ENCODE assay signal across 13 cellular contexts in genomic region chr3:185629554-185630181, GRCh38. TPM values are rescaled to one million over a fixed set of nuclear protein-coding genes. Genes with fewer than 3 reads are reported as not detected.
A peak's percentile ranks its signal among the peaks of the same experiment; 100 is the strongest.
DNase-seq lines count a peak whose midpoint lies in the region; ATAC-seq, FAIRE-seq and TF ChIP-seq lines count a peak whose summit lies in the region.
"Had no signal": no experiment of that assay in that cellular context is flagged by ENCODE, and none has a peak within 500 bp of the region (broad histone marks: within the 10 kb centered on the region; RNA-seq: fewer than 3 reads in every experiment).

No MANE protein-coding gene starts in this region.

- H3K4me2 ChIP-seq in keratinocyte (ENCODE audit: control insufficient read depth, extremely low read depth, insufficient read depth, low read depth, low read length), result no peak overlapping the region

- H3K4me3 ChIP-seq in keratinocyte (ENCODE audit: control insufficient read depth in 2 of 3, extremely low read depth in 1 of 3, insufficient read depth in 2 of 3, low read depth in 1 of 3, low read length in 3 of 3), result no peak overlapping the region

- H3K27me3 ChIP-seq in keratinocyte (ENCODE audit: control insufficient read depth, extremely low read depth, insufficient read depth, low read length), result no peaks in the 10 kb centered on the region

- peak; percentile 30 for ATAC-seq in activated CD8-positive, alpha-beta memory T cell treated with anti-CD3 and anti-CD28 coated beads, Interleukin-2, amount 10 ng/mL, durations not matched to agents 7 days and 5 days
- 0 out of 3 replicates have a peak, but pooled peaks have one; percentile 5 for ATAC-seq in SK-N-SH treated with all-trans-retinoic acid at 6 μM for 48 hours
- no peak for ATAC-seq in stimulated activated effector memory CD8-positive, alpha-beta T cell treated with anti-CD3 and anti-CD28 coated beads, Interleukin-12 subunit alpha, Interleukin-12 subunit beta, amount 100 ng/mL, for 72 hours
- ATAC-seq in HG03139 (IDR thresholded peaks at IDR 0.05; ENCODE audit: unreplicated experiment), result no peak
- ATAC-seq in HG03469 (IDR thresholded peaks at IDR 0.05; ENCODE audit: unreplicated experiment), result no peak
- ATAC-seq: esophagus mucosa had no signal

- H3K79me2 ChIP-seq in keratinocyte (ENCODE audit: control insufficient read depth, insufficient read depth, low read length), result no peaks in the 10 kb centered on the region

- no peak overlapping the region for H3K4me3 Mint-ChIP-seq in activated CD8-positive, alpha-beta memory T cell treated with anti-CD3 and anti-CD28 coated beads, Interleukin-2, amount 10 ng/mL, durations not matched to agents 7 days and 5 days
- no peak overlapping the region for H3K4me3 Mint-ChIP-seq in stimulated activated effector memory CD8-positive, alpha-beta T cell treated with anti-CD3 and anti-CD28 coated beads, Interleukin-12 subunit alpha, Interleukin-12 subunit beta, amount 100 ng/mL, for 72 hours

- H3K36me3 Mint-ChIP-seq in activated CD8-positive, alpha-beta memory T cell treated with anti-CD3 and anti-CD28 coated beads, Interleukin-2, amount 10 ng/mL, durations not matched to agents 7 days and 5 days, result peaks cover 27% of the 10 kb centered on the region
- peaks cover 64% of the 10 kb centered on the region for H3K36me3 Mint-ChIP-seq in stimulated activated effector memory CD8-positive, alpha-beta T cell treated with anti-CD3 and anti-CD28 coated beads, Interleukin-12 subunit alpha, Interleukin-12 subunit beta, amount 100 ng/mL, for 72 hours

- no peaks in the 10 kb centered on the region for H3K9me3 Mint-ChIP-seq in activated CD8-positive, alpha-beta memory T cell treated with anti-CD3 and anti-CD28 coated beads, Interleukin-2, amount 10 ng/mL, durations not matched to agents 7 days and 5 days (ENCODE audit: low read depth)
- no peaks in the 10 kb centered on the region for H3K9me3 Mint-ChIP-seq in stimulated activated effector memory CD8-positive, alpha-beta T cell treated with anti-CD3 and anti-CD28 coated beads, Interleukin-12 subunit alpha, Interleukin-12 subunit beta, amount 100 ng/mL, for 72 hours

- CTCF ChIA-PET in activated CD8-positive, alpha-beta memory T cell treated with anti-CD3 and anti-CD28 coated beads, Interleukin-2, amount 10 ng/mL, durations not matched to agents 7 days and 5 days (lab: Charles Lee), result no interaction called here

- peaks cover 17% of the 10 kb centered on the region for H3K4me1 ChIP-seq in keratinocyte (ENCODE audit: control insufficient read depth, extremely low read depth, insufficient read depth, low read length)

- FAIRE-seq in keratinocyte (lab: Jason Lieb, UNC), result no peak

- TF ChIP-seq CTCF in keratinocyte (optimal IDR thresholded peaks at IDR 0.05 in 1 of 3, IDR thresholded peaks at IDR 0.05 in 1 of 3, conservative IDR thresholded peaks at IDR 0.05 in 1 of 3; ENCODE audit: extremely low read depth in 1 of 3, insufficient read depth in 2 of 3, low read length in 3 of 3), result no peak

- no peaks in the 10 kb centered on the region for H3K9me3 ChIP-seq in keratinocyte (ENCODE audit: control insufficient read depth, low read depth, low read length)

- H2AFZ ChIP-seq in keratinocyte (ENCODE audit: control insufficient read depth, low read length), result no peak overlapping the region

- dilution Hi-C loops in keratinocyte (cut with MboI; ENCODE audit: extremely low pct_ligation_motif_present, low sequenced_read_pairs), result no loop called here

- peaks cover 5 to 8% of the 10 kb centered on the region in 2 experiments for H3K36me3 ChIP-seq in keratinocyte (ENCODE audit: control insufficient read depth in 2 of 2, extremely low read depth in 1 of 2, insufficient read depth in 2 of 2, low read length in 2 of 2)

- no peaks in the 10 kb centered on the region for H4K20me1 ChIP-seq in keratinocyte (ENCODE audit: control insufficient read depth, extremely low read depth, insufficient read depth, low read length)

- no peak overlapping the region for H3K9ac ChIP-seq in keratinocyte (ENCODE audit: control insufficient read depth, extremely low read depth, insufficient read depth, low read length)

- H3K27ac ChIP-seq in keratinocyte (ENCODE audit: control insufficient read depth, insufficient read depth, low read length), result peak overlapping the region; percentile 2

- DNase-seq in activated CD8-positive, alpha-beta memory T cell treated with anti-CD3 and anti-CD28 coated beads, Interleukin-2, amount 10 ng/mL, durations not matched to agents 7 days and 5 days, result no peak
- no peak for DNase-seq in activated CD8-positive, alpha-beta memory T cell treated with anti-CD3 and anti-CD28 coated beads, Interleukin-2, amount 50 U/mL, for 4 hours
- DNase-seq in keratinocyte (ENCODE audit: low read depth, low spot score) (no peak), NCI-H1436 (lab: John Stamatoyannopoulos, UW) (no peak)
- DNase-seq in stimulated activated effector memory CD8-positive, alpha-beta T cell treated with anti-CD3 and anti-CD28 coated beads, Interleukin-12 subunit alpha, Interleukin-12 subunit beta, amount 100 ng/mL, for 72 hours (ENCODE audit: low spot score in 2 of 2), result no peak
- DNase-seq: ACHN; activated T-cell treated with anti-CD3 and anti-CD28 coated beads for 4 hours; DMS79 treated with DMSO at 0.1 percent for 48 hours; stimulated activated CD4-positive, alpha-beta T cell treated with anti-CD3 and anti-CD28 coated beads, Interleukin-1b, Interleukin-23, amount 100 ng/mL, for 48 hours had no signal

- no peak overlapping the region for H3K27ac Mint-ChIP-seq in activated CD8-positive, alpha-beta memory T cell treated with anti-CD3 and anti-CD28 coated beads, Interleukin-2, amount 10 ng/mL, durations not matched to agents 7 days and 5 days
- H3K27ac Mint-ChIP-seq in stimulated activated effector memory CD8-positive, alpha-beta T cell treated with anti-CD3 and anti-CD28 coated beads, Interleukin-12 subunit alpha, Interleukin-12 subunit beta, amount 100 ng/mL, for 72 hours, result peak overlapping the region; percentile 59

- no peaks in the 10 kb centered on the region for H3K9me1 ChIP-seq in keratinocyte (ENCODE audit: control insufficient read depth, extremely low read depth, insufficient read depth, low read length)

- H3K4me1 Mint-ChIP-seq in activated CD8-positive, alpha-beta memory T cell treated with anti-CD3 and anti-CD28 coated beads, Interleukin-2, amount 10 ng/mL, durations not matched to agents 7 days and 5 days, result peaks cover 15% of the 10 kb centered on the region
- H3K4me1 Mint-ChIP-seq in stimulated activated effector memory CD8-positive, alpha-beta T cell treated with anti-CD3 and anti-CD28 coated beads, Interleukin-12 subunit alpha, Interleukin-12 subunit beta, amount 100 ng/mL, for 72 hours, result no peaks in the 10 kb centered on the region

- H3K27me3 Mint-ChIP-seq in activated CD8-positive, alpha-beta memory T cell treated with anti-CD3 and anti-CD28 coated beads, Interleukin-2, amount 10 ng/mL, durations not matched to agents 7 days and 5 days, result no peaks in the 10 kb centered on the region

TF ChIP-seq in SK-N-SH treated with all-trans-retinoic acid at 6 μM for 48 hours, 23 proteins besides CTCF, POLR2A, EP300 and RAD21 (continues in another document):
- no peak for TF ChIP-seq SNAI2 (CRISPR knock-in tag; IDR thresholded peaks at IDR 0.05)
- TF ChIP-seq CSDC2 (CRISPR knock-in tag; IDR thresholded peaks at IDR 0.05), result no peak
- TF ChIP-seq POU6F1 (CRISPR knock-in tag; IDR thresholded peaks at IDR 0.05; ENCODE audit: borderline replicate concordance, low read depth), result no peak
- no peak for TF ChIP-seq ZNF8 (CRISPR knock-in tag; IDR thresholded peaks at IDR 0.05)
- no peak for TF ChIP-seq OSR1 (CRISPR knock-in tag; IDR thresholded peaks at IDR 0.05)
- TF ChIP-seq RARB (CRISPR knock-in tag; IDR thresholded peaks at IDR 0.05), result no peak
- no peak for TF ChIP-seq CREB5 (CRISPR knock-in tag; IDR thresholded peaks at IDR 0.05; ENCODE audit: low read depth)

RNA-seq across cellular contexts. Expression of gene SENP2, which starts 43.6 kb away (rescaled TPM):
- 10 to 100 TPM; 28.8 to 31.4 TPM for total RNA-seq in activated CD8-positive, alpha-beta memory T cell treated with anti-CD3 and anti-CD28 coated beads, Interleukin-2, amount 10 ng/mL, durations not matched to agents 7 days and 5 days
- polyA plus RNA-seq in keratinocyte, result 8.7 to 14.0 TPM (median 12.6 TPM) in 3 replicates
- polyA plus RNA-seq in keratinocyte (2011; ENCODE audit: low read depth), result 70.8 TPM
- polyA plus RNA-seq in keratinocyte (2011; cell fraction: cytosol; rRNA removed), result 10.6 and 15.4 TPM in 2 replicates
- 10.8 and 13.3 TPM in 2 replicates for polyA plus RNA-seq in keratinocyte (2011; cell fraction: nucleus; rRNA removed)
- 19.5 and 23.0 TPM in 2 replicates for polyA plus RNA-seq in keratinocyte (2012; ENCODE audit: low replicate concordance)
- polyA minus RNA-seq in keratinocyte, result 2.2 to 11.5 TPM (median 10.7 TPM) in 3 replicates
- 18.2 TPM for polyA minus RNA-seq in keratinocyte (2011; cell fraction: cytosol; rRNA and poly(A)+ RNA removed)
- 3.1 and 8.5 TPM in 2 replicates for polyA minus RNA-seq in keratinocyte (2011; cell fraction: nucleus; rRNA and poly(A)+ RNA removed)

Comparison
In these comparisons a context has a peak if more than half of its experiments do, and no peak if none do; other contexts are left out.
1. ATAC-seq: peak in activated CD8-positive, alpha-beta memory T cell treated with anti-CD3 and anti-CD28 coated beads, Interleukin-2, amount 10 ng/mL, durations not matched to agents 7 days and 5 days (single experiment) and SK-N-SH treated with all-trans-retinoic acid at 6 μM for 48 hours (single experiment); none in stimulated activated effector memory CD8-positive, alpha-beta T cell treated with anti-CD3 and anti-CD28 coated beads, Interleukin-12 subunit alpha, Interleukin-12 subunit beta, amount 100 ng/mL, for 72 hours (single experiment), HG03139 (single experiment) and HG03469 (single experiment).